9 cellular contexts compared by ENCODE assay signal in the genomic region with DNA sequence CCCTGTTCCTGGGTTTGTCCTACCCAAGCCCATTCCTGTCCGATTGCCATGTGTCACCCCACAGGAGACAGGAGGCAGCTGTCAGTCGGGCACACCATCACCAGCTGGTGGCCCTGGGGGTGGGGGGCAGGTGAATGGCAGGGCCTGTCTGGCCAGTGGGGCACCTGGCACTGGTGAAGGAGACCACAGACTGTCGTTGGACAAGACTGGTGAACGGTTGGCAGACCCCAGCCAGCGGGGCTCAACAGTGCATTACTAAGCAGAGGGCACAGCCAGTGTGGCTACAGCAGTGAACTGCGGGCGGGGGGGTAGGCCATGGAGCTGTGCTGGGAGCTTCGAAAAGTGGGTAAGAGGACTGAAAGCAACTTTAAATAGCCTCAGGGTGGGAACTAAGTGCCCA. TPM values are rescaled to one million over a fixed set of nuclear protein-coding genes. Genes with fewer than 3 reads are reported as not detected.
DNase-seq lines count a peak whose midpoint lies in the region; ATAC-seq and TF ChIP-seq lines count a peak whose summit lies in the region.
"Had no signal": no experiment of that assay in that cellular context is flagged by ENCODE, and none has a peak within 500 bp of the region (broad histone marks: within the 10 kb centered on the region; RNA-seq: fewer than 3 reads in every experiment).

No MANE protein-coding gene starts in this region.

- no peaks in the 10 kb centered on the region for H3K9me2 ChIP-seq in OCI-LY7 (ENCODE audit: insufficient read depth, low read length)

- H3K36me3 ChIP-seq in OCI-LY7 (ENCODE audit: insufficient read depth, low read length), result no peaks in the 10 kb centered on the region
- H3K36me3 ChIP-seq: esophagus squamous epithelium had no signal

- ATAC-seq in activated CD4-positive, alpha-beta T cell treated with anti-CD3 and anti-CD28 coated beads for 36 hours, result no peak
- ATAC-seq in activated CD8-positive, alpha-beta T cell treated with anti-CD3 and anti-CD28 coated beads, Interleukin-2, amount 10 ng/mL, durations not matched to agents 7 days and 5 days, result no peak
- ATAC-seq in foreskin keratinocyte (no peak), left lobe of liver (no peak)
- ATAC-seq in stimulated activated naive B cell treated with anti-CD40 and anti-IgM and Interleukin-4, amounts not matched to agents 10 μg/mL and 1 μg/mL and 100 μg/mL, for 72 hours (replicated peaks), result no peak

- no peaks in the 10 kb centered on the region for H3K27me3 Mint-ChIP-seq in activated CD4-positive, alpha-beta T cell treated with anti-CD3 and anti-CD28 coated beads for 36 hours
- no peaks in the 10 kb centered on the region for H3K27me3 Mint-ChIP-seq in activated CD8-positive, alpha-beta T cell treated with anti-CD3 and anti-CD28 coated beads, Interleukin-2, amount 10 ng/mL, durations not matched to agents 7 days and 5 days (ENCODE audit: low read depth)
- H3K27me3 Mint-ChIP-seq in stimulated activated naive B cell treated with anti-CD40 and anti-IgM and Interleukin-4, amounts not matched to agents 10 μg/mL and 1 μg/mL and 100 μg/mL, for 72 hours, result no peaks in the 10 kb centered on the region

- no peak overlapping the region for H2AFZ ChIP-seq in OCI-LY7 (ENCODE audit: low read length)

- peak; percentile 59 for DNase-seq in activated CD4-positive, alpha-beta T cell treated with anti-CD3 and anti-CD28 coated beads for 36 hours
- DNase-seq in activated CD4-positive, alpha-beta T cell treated with anti-CD3 and anti-CD28 coated beads for 1 hour, result no peak
- DNase-seq in activated CD8-positive, alpha-beta T cell treated with anti-CD3 and anti-CD28 coated beads, Interleukin-2, amount 10 ng/mL, durations not matched to agents 7 days and 5 days, result no peak
- DNase-seq in foreskin keratinocyte, result no peak
- no peak for DNase-seq in stimulated activated naive B cell treated with anti-CD40 and anti-IgM and Interleukin-4, amounts not matched to agents 10 μg/mL and 1 μg/mL and 100 μg/mL, for 72 hours
- no peak for DNase-seq in NCI-H2081 treated with DMSO at 0.1 percent for 48 hours (lab: John Stamatoyannopoulos, UW)
- no peak for DNase-seq in OCI-LY7 (ENCODE audit: low spot score)
- no peak for DNase-seq in left lobe of liver (ENCODE audit: low spot score)
- DNase-seq: esophagus squamous epithelium had no signal

- no peak overlapping the region for H3K4me2 ChIP-seq in OCI-LY7 (ENCODE audit: low read length)

- no peaks in the 10 kb centered on the region for H3K9me3 Mint-ChIP-seq in activated CD4-positive, alpha-beta T cell treated with anti-CD3 and anti-CD28 coated beads for 36 hours (ENCODE audit: low read depth)
- H3K9me3 Mint-ChIP-seq in activated CD8-positive, alpha-beta T cell treated with anti-CD3 and anti-CD28 coated beads, Interleukin-2, amount 10 ng/mL, durations not matched to agents 7 days and 5 days (ENCODE audit: insufficient read depth), result no peaks in the 10 kb centered on the region
- H3K9me3 Mint-ChIP-seq in stimulated activated naive B cell treated with anti-CD40 and anti-IgM and Interleukin-4, amounts not matched to agents 10 μg/mL and 1 μg/mL and 100 μg/mL, for 72 hours, result no peaks in the 10 kb centered on the region

- peak overlapping the region; percentile 83 for H3K4me3 Mint-ChIP-seq in activated CD4-positive, alpha-beta T cell treated with anti-CD3 and anti-CD28 coated beads for 36 hours
- H3K4me3 Mint-ChIP-seq in activated CD8-positive, alpha-beta T cell treated with anti-CD3 and anti-CD28 coated beads, Interleukin-2, amount 10 ng/mL, durations not matched to agents 7 days and 5 days, result peak overlapping the region; percentile 83
- H3K4me3 Mint-ChIP-seq in stimulated activated naive B cell treated with anti-CD40 and anti-IgM and Interleukin-4, amounts not matched to agents 10 μg/mL and 1 μg/mL and 100 μg/mL, for 72 hours, result peak overlapping the region; percentile 91 to 94

- no peaks in the 10 kb centered on the region for H4K20me1 ChIP-seq in OCI-LY7 (ENCODE audit: insufficient read depth, low read length)

- H3K27ac Mint-ChIP-seq in activated CD4-positive, alpha-beta T cell treated with anti-CD3 and anti-CD28 coated beads for 36 hours, result peak overlapping the region; percentile 52
- peak overlapping the region; percentile 27 for H3K27ac Mint-ChIP-seq in activated CD8-positive, alpha-beta T cell treated with anti-CD3 and anti-CD28 coated beads, Interleukin-2, amount 10 ng/mL, durations not matched to agents 7 days and 5 days
- peak overlapping the region; percentile 96 for H3K27ac Mint-ChIP-seq in stimulated activated naive B cell treated with anti-CD40 and anti-IgM and Interleukin-4, amounts not matched to agents 10 μg/mL and 1 μg/mL and 100 μg/mL, for 72 hours

- peaks cover 42% of the 10 kb centered on the region for H3K36me3 Mint-ChIP-seq in activated CD4-positive, alpha-beta T cell treated with anti-CD3 and anti-CD28 coated beads for 36 hours (ENCODE audit: low read depth)
- H3K36me3 Mint-ChIP-seq in activated CD8-positive, alpha-beta T cell treated with anti-CD3 and anti-CD28 coated beads, Interleukin-2, amount 10 ng/mL, durations not matched to agents 7 days and 5 days (ENCODE audit: low read depth), result peaks cover 9% of the 10 kb centered on the region
- peaks cover 61 to 66% of the 10 kb centered on the region in 2 donors for H3K36me3 Mint-ChIP-seq in stimulated activated naive B cell treated with anti-CD40 and anti-IgM and Interleukin-4, amounts not matched to agents 10 μg/mL and 1 μg/mL and 100 μg/mL, for 72 hours

- no peaks in the 10 kb centered on the region for H3K9me3 ChIP-seq in OCI-LY7 (ENCODE audit: low read length)
- H3K9me3 ChIP-seq: esophagus squamous epithelium had no signal

- peaks cover 70% of the 10 kb centered on the region for H3K4me1 Mint-ChIP-seq in activated CD4-positive, alpha-beta T cell treated with anti-CD3 and anti-CD28 coated beads for 36 hours
- peaks cover 83% of the 10 kb centered on the region for H3K4me1 Mint-ChIP-seq in activated CD8-positive, alpha-beta T cell treated with anti-CD3 and anti-CD28 coated beads, Interleukin-2, amount 10 ng/mL, durations not matched to agents 7 days and 5 days (ENCODE audit: low read depth)
- H3K4me1 Mint-ChIP-seq in stimulated activated naive B cell treated with anti-CD40 and anti-IgM and Interleukin-4, amounts not matched to agents 10 μg/mL and 1 μg/mL and 100 μg/mL, for 72 hours, result peaks cover 71 to 87% of the 10 kb centered on the region in 2 donors

- no peak overlapping the region for H3K4me3 ChIP-seq in OCI-LY7 (ENCODE audit: low read depth, low read length, poor library complexity, severe bottlenecking)

- H3K27me3 ChIP-seq in foreskin keratinocyte, result no peaks in the 10 kb centered on the region

- no TSS peak for BruUV-seq in OCI-LY7 (replicated peaks; lab: Mats Ljungman, UMichigan)

- H3K4me1 ChIP-seq in foreskin keratinocyte, result peaks cover 18% of the 10 kb centered on the region
- H3K4me1 ChIP-seq in OCI-LY7 (ENCODE audit: insufficient read depth, low read length, poor library complexity, severe bottlenecking), result peaks cover 41% of the 10 kb centered on the region

- intact Hi-C loops in activated CD4-positive, alpha-beta T cell treated with anti-CD3 and anti-CD28 coated beads for 36 hours (cut with DNase I, micrococcal nuclease), result loop anchor here in 1 of 2 experiments (10.0 kb wide), 1 partner anchor 113 kb away; a partner anchor contains a TSS
- intact Hi-C loops in OCI-LY7 (cut with micrococcal nuclease; ENCODE audit: unreplicated experiment), result no loop called here

- CTCF ChIA-PET in activated CD4-positive, alpha-beta T cell treated with anti-CD3 and anti-CD28 coated beads for 36 hours (lab: Charles Lee), result interaction anchor here (0.8 to 2.2 kb wide), 11 partner anchors 8 to 190 kb away, joined by 3 to 11 read pairs (median 6); no protein-coding TSS in a partner anchor
- CTCF ChIA-PET in activated CD8-positive, alpha-beta T cell treated with anti-CD3 and anti-CD28 coated beads, Interleukin-2, amount 10 ng/mL, durations not matched to agents 7 days and 5 days (lab: Charles Lee), result interaction anchor here (1.1 to 27.0 kb wide), 6 partner anchors 11 to 58 kb away, joined by 3 to 677 read pairs (median 6); no protein-coding TSS in a partner anchor
- CTCF ChIA-PET in OCI-LY7 (lab: Charles Lee; ENCODE audit: unreplicated experiment), result interaction anchor here (1.5 kb wide), 1 partner anchor 46 kb away, joined by 3 read pairs; no protein-coding TSS in a partner anchor

- H3K27ac ChIP-seq in foreskin keratinocyte, result peak overlapping the region; percentile 72
- H3K27ac ChIP-seq in OCI-LY7 (ENCODE audit: low read depth, low read length, poor library complexity, severe bottlenecking), result no peak overlapping the region
- H3K27ac ChIP-seq: esophagus squamous epithelium had no signal

- TF ChIP-seq CTCF in foreskin keratinocyte (conservative IDR thresholded peaks at IDR 0.05) (no peak), OCI-LY7 (conservative IDR thresholded peaks at IDR 0.05; ENCODE audit: low read length) (no peak)

- POLR2A ChIA-PET in activated CD4-positive, alpha-beta T cell treated with anti-CD3 and anti-CD28 coated beads for 36 hours (lab: Charles Lee), result interaction anchor here (1.0 kb wide), 1 partner anchor 29 kb away, joined by 3 read pairs; a partner anchor contains a TSS
- POLR2A ChIA-PET in activated CD8-positive, alpha-beta T cell treated with anti-CD3 and anti-CD28 coated beads, Interleukin-2, amount 10 ng/mL, durations not matched to agents 7 days and 5 days (lab: Charles Lee), result interaction anchor here (0.6 to 4.2 kb wide), 4 partner anchors 19 to 53 kb away, joined by 3 to 35 read pairs (median 17); no protein-coding TSS in a partner anchor
- POLR2A ChIA-PET in OCI-LY7 (lab: Charles Lee), result interaction anchor here (0.8 to 1.0 kb wide), 2 partner anchors 47 kb away, joined by 3 read pairs; no protein-coding TSS in a partner anchor

- no peaks in the 10 kb centered on the region for H3K79me2 ChIP-seq in OCI-LY7 (ENCODE audit: insufficient read depth, low read depth, low read length)

RNA-seq across cellular contexts. Expression of a gene that starts 2.1 kb away (rescaled TPM):
- total RNA-seq in activated CD4-positive, alpha-beta T cell treated with anti-CD3 and anti-CD28 coated beads for 36 hours, result 10 to 100 TPM; 57.3 to 57.7 TPM
- total RNA-seq in activated CD8-positive, alpha-beta T cell treated with anti-CD3 and anti-CD28 coated beads, Interleukin-2, amount 10 ng/mL, durations not matched to agents 7 days and 5 days, result 10 to 100 TPM; 16.1 to 16.9 TPM
- total RNA-seq in foreskin keratinocyte, result 19.8 and 45.0 TPM in 2 replicates
- polyA plus RNA-seq in foreskin keratinocyte, result 14.5 and 32.3 TPM in 2 replicates
- 0.06 and 0.08 TPM in 2 replicates for total RNA-seq in OCI-LY7 (2014; rRNA removed; shearing (Covaris generic))
- total RNA-seq in OCI-LY7 (2022), result 0.46 and 1.0 TPM in 2 replicates
- total RNA-seq in left lobe of liver, result 0.53 TPM

RNA-seq across cellular contexts. Expression of a gene that starts 29.3 kb away (rescaled TPM):
- 10 to 100 TPM; 47.5 to 48.6 TPM for total RNA-seq in activated CD4-positive, alpha-beta T cell treated with anti-CD3 and anti-CD28 coated beads for 36 hours
- 10 to 100 TPM; 60.8 to 71.4 TPM for total RNA-seq in activated CD8-positive, alpha-beta T cell treated with anti-CD3 and anti-CD28 coated beads, Interleukin-2, amount 10 ng/mL, durations not matched to agents 7 days and 5 days
- total RNA-seq in foreskin keratinocyte, result 55.1 and 59.7 TPM in 2 replicates
- 73.0 and 77.4 TPM in 2 replicates for polyA plus RNA-seq in foreskin keratinocyte
- total RNA-seq in OCI-LY7 (2014; rRNA removed; shearing (Covaris generic)), result 29.5 and 32.6 TPM in 2 replicates
- total RNA-seq in OCI-LY7 (2022), result 41.3 and 44.1 TPM in 2 replicates
- 15.4 TPM for total RNA-seq in left lobe of liver

Comparison
In these comparisons a context has a peak if more than half of its experiments do, and no peak if none do; other contexts are left out.
1. H3K27ac Mint-ChIP-seq: peak in every context shown above with its lines; median percentile 96 in stimulated activated naive B cell treated with anti-CD40 and anti-IgM and Interleukin-4, amounts not matched to agents 10 μg/mL and 1 μg/mL and 100 μg/mL, for 72 hours; 52 in activated CD4-positive, alpha-beta T cell treated with anti-CD3 and anti-CD28 coated beads for 36 hours; 27 in activated CD8-positive, alpha-beta T cell treated with anti-CD3 and anti-CD28 coated beads, Interleukin-2, amount 10 ng/mL, durations not matched to agents 7 days and 5 days.
2. RNA of a gene that starts 2.1 kb away (total RNA-seq): 57.3 to 57.7 TPM in activated CD4-positive, alpha-beta T cell treated with anti-CD3 and anti-CD28 coated beads for 36 hours, 19.8 to 45.0 TPM in foreskin keratinocyte and 16.1 to 16.9 TPM in activated CD8-positive, alpha-beta T cell treated with anti-CD3 and anti-CD28 coated beads, Interleukin-2, amount 10 ng/mL, durations not matched to agents 7 days and 5 days; 0.06 to 1.0 TPM in OCI-LY7 and 0.53 TPM in left lobe of liver (single experiment); every median in the first group is over 4 times any median in the second.
3. Peak in every context shown above with its lines, with median percentiles within 50 percentile points of each other: H3K4me3 Mint-ChIP-seq.